Comparison of ENCODE assay signal across 32 cellular contexts in the genomic region with DNA sequence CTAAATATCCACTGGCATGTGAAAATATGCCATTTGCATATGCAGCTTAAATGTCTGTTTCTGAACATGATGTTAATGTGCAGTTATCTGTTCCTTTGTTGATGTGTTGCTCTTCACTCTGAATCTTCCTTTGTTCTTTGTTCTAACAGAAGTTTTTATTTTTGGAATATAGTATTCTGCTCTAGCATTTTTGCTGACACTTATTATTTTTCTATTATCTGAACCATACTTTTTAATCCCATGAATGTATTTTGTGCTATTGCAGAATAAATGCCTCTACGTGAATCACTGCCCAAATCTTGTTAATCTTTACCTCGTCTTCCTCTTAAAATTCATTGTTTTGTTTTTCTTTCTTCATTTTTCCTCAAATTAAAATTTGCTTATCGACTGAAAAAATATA.
"Had no signal": no experiment of that assay in that cellular context is flagged by ENCODE, and none has a peak within 500 bp of the region (broad histone marks: within the 10 kb centered on the region; RNA-seq: fewer than 3 reads in every experiment).

No MANE protein-coding gene starts in this region.

- H2AFZ ChIP-seq: hepatocyte had no signal

- H3K79me2 ChIP-seq: hepatocyte had no signal

- H3K27ac Mint-ChIP-seq: activated CD4-positive, alpha-beta memory T cell treated with anti-CD3 and anti-CD28 coated beads for 36 hours; activated CD4-positive, alpha-beta T cell treated with anti-CD3 and anti-CD28 coated beads for 36 hours; activated CD4-positive, alpha-beta T cell treated with anti-CD3 and anti-CD28 coated beads, Interleukin-2, amount 10 ng/mL, durations not matched to agents 24 days and 14 days; activated naive CD4-positive, alpha-beta T cell treated with anti-CD3 and anti-CD28 coated beads for 36 hours; activated naive CD4-positive, alpha-beta T cell treated with anti-CD3 and anti-CD28 coated beads, Interleukin-2, amount 50 U/mL, for 24 hours; activated naive CD8-positive, alpha-beta T cell treated with anti-CD3 and anti-CD28 coated beads for 36 hours; activated naive CD8-positive, alpha-beta T cell treated with anti-CD3 and anti-CD28 coated beads, Interleukin-2, amount 50 U/mL, for 24 hours; activated T-helper 17 cell treated with anti-CD3 and anti-CD28 coated beads, Interleukin-2, amount 50 U/mL, for 72 hours had no signal

- H3K4me3 ChIP-seq: adrenal gland, body of pancreas, esophagus squamous epithelium, gastroesophageal sphincter, heart right ventricle, hepatocyte had no signal

- H3K4me1 Mint-ChIP-seq: activated CD4-positive, alpha-beta T cell treated with anti-CD3 and anti-CD28 coated beads for 36 hours; activated CD4-positive, alpha-beta T cell treated with anti-CD3 and anti-CD28 coated beads, Interleukin-2, amount 10 ng/mL, durations not matched to agents 24 days and 14 days; activated naive CD4-positive, alpha-beta T cell treated with anti-CD3 and anti-CD28 coated beads, Interleukin-2, amount 50 U/mL, for 24 hours; activated naive CD8-positive, alpha-beta T cell treated with anti-CD3 and anti-CD28 coated beads for 36 hours; activated naive CD8-positive, alpha-beta T cell treated with anti-CD3 and anti-CD28 coated beads, Interleukin-2, amount 50 U/mL, for 24 hours; activated T-helper 17 cell treated with anti-CD3 and anti-CD28 coated beads, Interleukin-2, amount 50 U/mL, for 72 hours had no signal

- FAIRE-seq: colon, endometrium, endothelial cell of umbilical vein had no signal

- H3K27me3 ChIP-seq: adrenal gland, body of pancreas, esophagus squamous epithelium, gastroesophageal sphincter, heart right ventricle, hepatocyte had no signal

- H3K9me3 Mint-ChIP-seq: activated CD4-positive, alpha-beta memory T cell treated with anti-CD3 and anti-CD28 coated beads for 36 hours; activated CD4-positive, alpha-beta T cell treated with anti-CD3 and anti-CD28 coated beads, Interleukin-2, amount 10 ng/mL, durations not matched to agents 24 days and 14 days; activated naive CD4-positive, alpha-beta T cell treated with anti-CD3 and anti-CD28 coated beads, Interleukin-2, amount 50 U/mL, for 24 hours; activated T-helper 17 cell treated with anti-CD3 and anti-CD28 coated beads, Interleukin-2, amount 50 U/mL, for 72 hours had no signal

- H3K36me3 Mint-ChIP-seq: activated CD4-positive, alpha-beta memory T cell treated with anti-CD3 and anti-CD28 coated beads for 36 hours; activated naive CD4-positive, alpha-beta T cell treated with anti-CD3 and anti-CD28 coated beads, Interleukin-2, amount 50 U/mL, for 24 hours; activated naive CD8-positive, alpha-beta T cell treated with anti-CD3 and anti-CD28 coated beads for 36 hours had no signal

- H3K27ac ChIP-seq: adrenal gland, body of pancreas, epithelial cell of prostate, esophagus squamous epithelium, gastroesophageal sphincter, heart right ventricle, hepatocyte had no signal

- H3K4me2 ChIP-seq: hepatocyte had no signal

- H3K27me3 Mint-ChIP-seq: activated CD4-positive, alpha-beta memory T cell treated with anti-CD3 and anti-CD28 coated beads for 36 hours; activated CD4-positive, alpha-beta T cell treated with anti-CD3 and anti-CD28 coated beads for 36 hours; activated CD4-positive, alpha-beta T cell treated with anti-CD3 and anti-CD28 coated beads, Interleukin-2, amount 10 ng/mL, durations not matched to agents 24 days and 14 days; activated naive CD4-positive, alpha-beta T cell treated with anti-CD3 and anti-CD28 coated beads, Interleukin-2, amount 50 U/mL, for 24 hours; activated naive CD8-positive, alpha-beta T cell treated with anti-CD3 and anti-CD28 coated beads for 36 hours; activated naive CD8-positive, alpha-beta T cell treated with anti-CD3 and anti-CD28 coated beads, Interleukin-2, amount 50 U/mL, for 24 hours; activated T-helper 17 cell treated with anti-CD3 and anti-CD28 coated beads, Interleukin-2, amount 50 U/mL, for 72 hours had no signal

- H3K9me3 ChIP-seq: adrenal gland, body of pancreas, esophagus squamous epithelium, gastroesophageal sphincter had no signal

- DNase-seq: activated CD4-positive, alpha-beta memory T cell treated with anti-CD3 and anti-CD28 coated beads for 36 hours; activated CD4-positive, alpha-beta T cell treated with anti-CD3 and anti-CD28 coated beads for 36 hours; activated CD4-positive, alpha-beta T cell treated with anti-CD3 and anti-CD28 coated beads, Interleukin-2, amount 10 ng/mL, durations not matched to agents 24 days and 14 days; activated CD4-positive, CD25-positive, alpha-beta regulatory T cell; activated CD4-positive, CD25-positive, alpha-beta regulatory T cell treated with anti-CD3 and anti-CD28 coated beads, Interleukin-2, amount 50 U/mL, for 72 hours; activated CD8-positive, alpha-beta memory T cell treated with anti-CD3 and anti-CD28 coated beads, Interleukin-2, amount 50 U/mL, for 48 hours; activated effector memory CD4-positive, alpha-beta T cell treated with Interleukin-2 at 50 U/mL for 16 hours; activated naive CD4-positive, alpha-beta T cell treated with anti-CD3 and anti-CD28 coated beads for 36 hours; activated naive CD8-positive, alpha-beta T cell treated with anti-CD3 and anti-CD28 coated beads for 36 hours; activated naive CD8-positive, alpha-beta T cell treated with anti-CD3 and anti-CD28 coated beads, Interleukin-2, amount 50 U/mL, for 24 hours; activated T-cell treated with anti-CD3 and anti-CD28 coated beads for 4 hours; activated T-cell treated with anti-CD3 and anti-CD28 coated beads, Interleukin-2, amount 50 U/mL, for 4 hours; adrenal gland; amygdala; aorta; body of pancreas; caudate nucleus; cortex of kidney; dermis blood vessel endothelial cell; effector CD8-positive, alpha-beta T cell; esophagus squamous epithelium; foreskin melanocyte; heart right ventricle; T-helper 2 cell had no signal

- H3K4me1 ChIP-seq: adrenal gland, body of pancreas, esophagus squamous epithelium, gastroesophageal sphincter, heart right ventricle had no signal

- H3K4me3 Mint-ChIP-seq: activated CD4-positive, alpha-beta memory T cell treated with anti-CD3 and anti-CD28 coated beads for 36 hours; activated CD4-positive, alpha-beta T cell treated with anti-CD3 and anti-CD28 coated beads for 36 hours; activated CD4-positive, alpha-beta T cell treated with anti-CD3 and anti-CD28 coated beads, Interleukin-2, amount 10 ng/mL, durations not matched to agents 24 days and 14 days; activated naive CD4-positive, alpha-beta T cell treated with anti-CD3 and anti-CD28 coated beads for 36 hours; activated naive CD4-positive, alpha-beta T cell treated with anti-CD3 and anti-CD28 coated beads, Interleukin-2, amount 50 U/mL, for 24 hours; activated naive CD8-positive, alpha-beta T cell treated with anti-CD3 and anti-CD28 coated beads for 36 hours; activated naive CD8-positive, alpha-beta T cell treated with anti-CD3 and anti-CD28 coated beads, Interleukin-2, amount 50 U/mL, for 24 hours; activated T-cell treated with anti-CD3 and anti-CD28 coated beads, Interleukin-2, amount 50 U/mL, for 4 hours; activated T-helper 17 cell treated with anti-CD3 and anti-CD28 coated beads, Interleukin-2, amount 50 U/mL, for 72 hours had no signal

- ATAC-seq: activated CD4-positive, alpha-beta T cell treated with anti-CD3 and anti-CD28 coated beads for 36 hours; activated naive CD8-positive, alpha-beta T cell treated with anti-CD3 and anti-CD28 coated beads, Interleukin-2, amount 50 U/mL, for 24 hours; activated T-cell treated with anti-CD3 and anti-CD28 coated beads, Interleukin-2, amount 50 U/mL, for 4 hours; activated T-helper 17 cell treated with anti-CD3 and anti-CD28 coated beads, Interleukin-2, amount 50 U/mL, for 72 hours; body of pancreas; gastroesophageal sphincter; heart right ventricle had no signal

- H3K36me3 ChIP-seq: adrenal gland, esophagus squamous epithelium, gastroesophageal sphincter, heart right ventricle had no signal
